In genomic region chr2:239315308-239315707, GRCh38 we compare ENCODE assay signal across 18 cellular contexts.
DNase-seq lines count a peak whose midpoint lies in the region; ATAC-seq and TF ChIP-seq lines count a peak whose summit lies in the region.
"Had no signal": no experiment of that assay in that cellular context is flagged by ENCODE, and none has a peak within 500 bp of the region (broad histone marks: within the 10 kb centered on the region; RNA-seq: fewer than 3 reads in every experiment).

No MANE protein-coding gene starts in this region.

- H3K4me1 ChIP-seq in DND-41 (ENCODE audit: insufficient read depth, low read length) (peaks cover 16% of the 10 kb centered on the region; the same call in 1 of the 2 replicates), sigmoid colon (peaks cover 4 to 88% (median 81%) of the 10 kb centered on the region in 4 donors)

- no peak overlapping the region for H3K9ac ChIP-seq in DND-41 (ENCODE audit: low read depth, low read length)
- H3K9ac ChIP-seq: BLaER1 had no signal

- no peaks in the 10 kb centered on the region for H3K27me3 Mint-ChIP-seq in central memory CD8-positive, alpha-beta T cell
- H3K27me3 Mint-ChIP-seq: stimulated activated naive CD8-positive, alpha-beta T cell treated with anti-CD3 and anti-CD28 coated beads, Interleukin-15, Interleukin-2, amounts not matched to agents 100 ng/mL and 50 ng/mL, for 24 hours had no signal

- peaks cover 94% of the 10 kb centered on the region for H3K36me3 ChIP-seq in DND-41 (ENCODE audit: insufficient read depth, low read length)
- H3K36me3 ChIP-seq in sigmoid colon: no peaks in the 10 kb centered on the region
- H3K36me3 ChIP-seq: heart right ventricle had no signal

- peak overlapping the region; percentile 89 for H3K27ac Mint-ChIP-seq in central memory CD8-positive, alpha-beta T cell (ENCODE audit: low read depth)
- H3K27ac Mint-ChIP-seq: mesothelial cell of epicardium; stimulated activated naive CD8-positive, alpha-beta T cell treated with anti-CD3 and anti-CD28 coated beads, Interleukin-15, Interleukin-2, amounts not matched to agents 100 ng/mL and 50 ng/mL, for 24 hours had no signal

- H3K27ac ChIP-seq in DND-41 (ENCODE audit: low read length) (peak overlapping the region; percentile 51), sigmoid colon (peak overlapping the region in 3 of 4 donors; percentile 96 to 97 (median 96))
- H3K27ac ChIP-seq: BLaER1 had no signal

- no peak overlapping the region for H3K4me2 ChIP-seq in DND-41 (ENCODE audit: insufficient read depth, low read length)
- H3K4me2 ChIP-seq: BLaER1 had no signal

- intact Hi-C loops in sigmoid colon (cut with DNase I): no loop called here

- no peak for DNase-seq in DND-41
- peak; percentile 44 for DNase-seq in GM20000 (ENCODE audit: low spot score)
- DNase-seq in central memory CD8-positive, alpha-beta T cell (ENCODE audit: low spot score in 2 of 2): no peak
- peak; percentile 50 for DNase-seq in sigmoid colon
- no peak for DNase-seq in KG1 (lab: John Stamatoyannopoulos, UW)
- no peak for DNase-seq in ureter (ENCODE audit: low spot score)
- DNase-seq: heart right ventricle, NCI-H1048, NCI-H2107, small intestine had no signal

- H3K36me3 Mint-ChIP-seq in central memory CD8-positive, alpha-beta T cell (ENCODE audit: insufficient read depth): no peaks in the 10 kb centered on the region

- no peaks in the 10 kb centered on the region for H3K9me3 ChIP-seq in DND-41 (ENCODE audit: insufficient read depth, low read length, severe bottlenecking)
- H3K9me3 ChIP-seq in sigmoid colon: no peaks in the 10 kb centered on the region

- H3K4me3 Mint-ChIP-seq in central memory CD8-positive, alpha-beta T cell: peak overlapping the region; percentile 72
- H3K4me3 Mint-ChIP-seq: mesothelial cell of epicardium; stimulated activated naive CD8-positive, alpha-beta T cell treated with anti-CD3 and anti-CD28 coated beads, Interleukin-15, Interleukin-2, amounts not matched to agents 100 ng/mL and 50 ng/mL, for 24 hours had no signal

- no peak for TF ChIP-seq POLR2A in sigmoid colon (IDR thresholded peaks at IDR 0.05)

- WGBS in sigmoid colon, 2 donors: 89 to 92% methylated on average over 10 of the region's 10 CpGs

- H2AFZ ChIP-seq in DND-41 (ENCODE audit: low read depth, low read length): no peak overlapping the region

- peaks cover 71% of the 10 kb centered on the region for H4K20me1 ChIP-seq in DND-41 (ENCODE audit: insufficient read depth, low read length)

- no peak overlapping the region for H3K4me3 ChIP-seq in DND-41 (ENCODE audit: low read depth in 1 of 2, low read length in 2 of 2)
- no peak overlapping the region for H3K4me3 ChIP-seq in sigmoid colon
- H3K4me3 ChIP-seq: BLaER1, heart right ventricle had no signal

- H3K27me3 ChIP-seq in DND-41 (ENCODE audit: insufficient read depth, low read length, poor library complexity) (no peaks in the 10 kb centered on the region), sigmoid colon (no peaks in the 10 kb centered on the region)
- H3K27me3 ChIP-seq: BLaER1, heart right ventricle had no signal

- no peaks in the 10 kb centered on the region for H3K9me3 Mint-ChIP-seq in central memory CD8-positive, alpha-beta T cell

- H3K4me1 Mint-ChIP-seq in central memory CD8-positive, alpha-beta T cell: peaks cover 36% of the 10 kb centered on the region

- ATAC-seq in DND-41 (ENCODE audit: insufficient read depth, low read depth): no peak
- peak; percentile 52 for ATAC-seq in central memory CD8-positive, alpha-beta T cell (replicated peaks; ENCODE audit: extremely low read depth, poor library complexity, severe bottlenecking)
- no peak for ATAC-seq in GM18502 (IDR thresholded peaks at IDR 0.05; ENCODE audit: poor library complexity, unreplicated experiment)
- ATAC-seq: esophagus mucosa, HCT116, heart right ventricle, Panc1, SK-N-SH treated with all-trans-retinoic acid at 6 μM for 48 hours had no signal

- TF ChIP-seq CTCF in DND-41 (IDR thresholded peaks at IDR 0.05; ENCODE audit: borderline replicate concordance, extremely low read depth, low read length, poor library complexity, severe bottlenecking) (no peak), GM20000 (IDR thresholded peaks at IDR 0.05; ENCODE audit: extremely low read depth, missing control alignments) (no peak), sigmoid colon (IDR thresholded peaks at IDR 0.05) (no peak)

- TF ChIP-seq EP300 in sigmoid colon (IDR thresholded peaks at IDR 0.05): no peak

- H3K79me2 ChIP-seq in DND-41 (ENCODE audit: insufficient read depth, low read length): peaks cover 100% of the 10 kb centered on the region

Comparison
In these comparisons a context has a peak if more than half of its experiments do, and no peak if none do; other contexts are left out.
1. DNase-seq: peak in GM20000 (single experiment) and sigmoid colon (single experiment); none in DND-41 (single experiment), central memory CD8-positive, alpha-beta T cell (0 of 2), KG1 (single experiment) and ureter (single experiment).